10 cellular contexts compared by ENCODE assay signal in genomic region chr17:76969598-76970172, GRCh38.
A peak's percentile ranks its signal among the peaks of the same experiment; 100 is the strongest.
DNase-seq lines count a peak whose midpoint lies in the region; ATAC-seq, FAIRE-seq and TF ChIP-seq lines count a peak whose summit lies in the region.
"Had no signal": no experiment of that assay in that cellular context is flagged by ENCODE, and none has a peak within 500 bp of the region (broad histone marks: within the 10 kb centered on the region; RNA-seq: fewer than 3 reads in every experiment).

No MANE protein-coding gene starts in this region.

- peak overlapping the region; percentile 67 for H3K9ac ChIP-seq in ES-I3 (ENCODE audit: low read depth, low read length)

- H3K4me3 Mint-ChIP-seq in natural killer cell treated with Interleukin-12 subunit alpha and Interleukin-12 subunit beta and Interleukin-15 and Interleukin-18, amount 100 ng/mL, for 72 hours = peak overlapping the region; percentile 71

- H3K36me3 ChIP-seq in ES-I3 (ENCODE audit: insufficient read depth, low read length) (0 out of 2 replicates have a peak, but pooled peaks cover 3% of the 10 kb centered on the region), gastrocnemius medialis (no peaks in the 10 kb centered on the region)

- no peak for FAIRE-seq in HTR-8/SVneo (lab: Jason Lieb, UNC)
- FAIRE-seq: endothelial cell of umbilical vein had no signal

- peaks cover 21 to 27% of the 10 kb centered on the region in 2 donors for H3K27me3 Mint-ChIP-seq in natural killer cell treated with Interleukin-12 subunit alpha and Interleukin-12 subunit beta and Interleukin-15 and Interleukin-18, amount 100 ng/mL, for 72 hours

- peak overlapping the region in 1 of 4 donors; percentile 18 for H3K4me3 ChIP-seq in gastrocnemius medialis

- H3K36me3 Mint-ChIP-seq in natural killer cell treated with Interleukin-12 subunit alpha and Interleukin-12 subunit beta and Interleukin-15 and Interleukin-18, amount 100 ng/mL, for 72 hours = no peaks in the 10 kb centered on the region

- no peak for TF ChIP-seq CTCF in gastrocnemius medialis (IDR thresholded peaks at IDR 0.05 in 4 of 5, conservative IDR thresholded peaks at IDR 0.05 in 1 of 5)

- no peak for TF ChIP-seq POLR2A in GM18505 (IDR thresholded peaks at IDR 0.05; ENCODE audit: borderline replicate concordance, extremely low read depth, insufficient read depth, insufficient read length)
- TF ChIP-seq POLR2A in gastrocnemius medialis (IDR thresholded peaks at IDR 0.05) = no peak

- H3K9me3 ChIP-seq in ES-I3 (ENCODE audit: control insufficient read depth, insufficient read depth, low read length) = no peaks in the 10 kb centered on the region
- no peaks in the 10 kb centered on the region for H3K9me3 ChIP-seq in gastrocnemius medialis

- peaks cover 5 to 7% of the 10 kb centered on the region in 2 donors for H3K4me1 Mint-ChIP-seq in natural killer cell treated with Interleukin-12 subunit alpha and Interleukin-12 subunit beta and Interleukin-15 and Interleukin-18, amount 100 ng/mL, for 72 hours (ENCODE audit: low read depth in 2 of 2)

- H3K27ac ChIP-seq in gastrocnemius medialis = no peak overlapping the region
- H3K27ac ChIP-seq: HL-60 had no signal

- H3K9me3 Mint-ChIP-seq in natural killer cell treated with Interleukin-12 subunit alpha and Interleukin-12 subunit beta and Interleukin-15 and Interleukin-18, amount 100 ng/mL, for 72 hours = no peaks in the 10 kb centered on the region

- DNase-seq in NCI-H2196 (lab: John Stamatoyannopoulos, UW; ENCODE audit: unreplicated experiment) (peak; percentile 93), astrocyte of the hippocampus (ENCODE audit: low read depth, low spot score) (peak; percentile 29), HTR-8/SVneo (ENCODE audit: insufficient read length, low spot score) (no peak), gastrocnemius medialis (no peak)
- DNase-seq in natural killer cell treated with Interleukin-12 subunit alpha and Interleukin-12 subunit beta and Interleukin-15 and Interleukin-18, amount 100 ng/mL, for 72 hours (ENCODE audit: low spot score) = no peak

- H3K4me1 ChIP-seq in ES-I3 (ENCODE audit: insufficient read depth, low read length) = peaks cover 31% of the 10 kb centered on the region
- peaks cover 4 to 6% of the 10 kb centered on the region in 2 donors for H3K4me1 ChIP-seq in gastrocnemius medialis

- H3K27me3 ChIP-seq in gastrocnemius medialis = peaks cover 35 to 45% (median 37%) of the 10 kb centered on the region in 3 donors

- in situ Hi-C loops in gastrocnemius medialis (cut with MboI; ENCODE audit: low sequenced_read_pairs in 4 of 4) = no loop called here

- intact Hi-C loops in gastrocnemius medialis (cut with DNase I; ENCODE audit: low total_unique reads) = no loop called here

- H3K27ac Mint-ChIP-seq in natural killer cell treated with Interleukin-12 subunit alpha and Interleukin-12 subunit beta and Interleukin-15 and Interleukin-18, amount 100 ng/mL, for 72 hours = no peak overlapping the region

- no peak for ATAC-seq in natural killer cell treated with Interleukin-12 subunit alpha and Interleukin-12 subunit beta and Interleukin-15 and Interleukin-18, amount 100 ng/mL, for 72 hours
- no peak for ATAC-seq in HG02870 (IDR thresholded peaks at IDR 0.05; ENCODE audit: unreplicated experiment)
- ATAC-seq in GM18505 (IDR thresholded peaks at IDR 0.05; ENCODE audit: unreplicated experiment) = no peak
- ATAC-seq in gastrocnemius medialis = no peak

Comparison
In these comparisons a context has a peak if more than half of its experiments do, and no peak if none do; other contexts are left out.
1. DNase-seq: peak in NCI-H2196 (single experiment) and astrocyte of the hippocampus (single experiment); none in natural killer cell treated with Interleukin-12 subunit alpha and Interleukin-12 subunit beta and Interleukin-15 and Interleukin-18, amount 100 ng/mL, for 72 hours (single experiment), HTR-8/SVneo (single experiment) and gastrocnemius medialis (0 of 2).